8 cellular contexts compared by ENCODE assay signal in the genomic region with DNA sequence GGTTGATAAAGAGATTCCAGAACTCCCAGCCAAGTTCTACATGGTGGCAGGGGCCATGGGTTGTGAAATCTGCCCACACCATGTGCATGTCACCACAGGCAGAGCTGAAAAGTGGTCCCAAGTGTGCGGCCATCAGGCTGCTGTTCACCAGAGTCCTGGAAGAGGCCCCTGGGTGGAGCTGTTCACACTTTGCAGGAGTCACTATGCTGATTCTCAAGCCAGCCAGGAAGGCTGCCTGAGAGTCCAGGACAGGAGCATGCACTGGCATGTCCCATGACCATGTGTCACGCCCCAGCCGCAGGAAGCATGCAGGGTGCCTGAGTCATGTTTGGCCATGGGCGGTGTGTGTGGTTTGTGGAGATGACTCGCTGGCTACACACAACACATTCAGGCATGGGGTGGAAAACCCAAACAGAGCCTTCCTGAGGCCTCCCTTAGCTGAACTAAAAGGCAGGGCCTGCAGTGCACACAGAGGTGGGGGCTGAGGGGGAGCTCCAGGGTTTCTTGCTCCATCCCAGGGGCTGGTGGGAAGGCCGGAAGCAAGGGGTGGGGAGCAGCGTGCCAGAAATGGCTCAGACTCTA. TPM values are rescaled to one million over a fixed set of nuclear protein-coding genes. Genes with fewer than 3 reads are reported as not detected.
A peak's percentile ranks its signal among the peaks of the same experiment; 100 is the strongest.
DNase-seq lines count a peak whose midpoint lies in the region; ATAC-seq and TF ChIP-seq lines count a peak whose summit lies in the region.

No MANE protein-coding gene starts in this region.

- H3K9me3 Mint-ChIP-seq in chondrocyte (ENCODE audit: low read depth), result no peaks in the 10 kb centered on the region

- H3K4me3 ChIP-seq in BE2C (ENCODE audit: low read depth, low read length) (no peak overlapping the region), mesodermal cell (ENCODE audit: extremely low read depth, insufficient read depth, low read length, poor library complexity, severe bottlenecking) (no peak overlapping the region)

- H3K27ac Mint-ChIP-seq in chondrocyte (ENCODE audit: unreplicated experiment), result peak overlapping the region; percentile 99

- TF ChIP-seq CTCF in BE2C (IDR thresholded peaks at IDR 0.05; ENCODE audit: low read depth, low read length) (0 out of 2 replicates have a peak, but pooled peaks have one; percentile 9), chondrocyte (IDR thresholded peaks at IDR 0.05) (peak; percentile 75)

- peaks cover 56% of the 10 kb centered on the region for H3K4me1 Mint-ChIP-seq in chondrocyte (ENCODE audit: low read depth)

- H3K4me1 ChIP-seq in BE2C (no peaks in the 10 kb centered on the region), mesodermal cell (ENCODE audit: control insufficient read depth, insufficient read depth, low read length, poor library complexity, severe bottlenecking) (peaks cover 42% of the 10 kb centered on the region)

- peak overlapping the region; percentile 66 for H3K27ac ChIP-seq in mesodermal cell (ENCODE audit: low read depth, low read length, severe bottlenecking)

- H3K36me3 Mint-ChIP-seq in chondrocyte (ENCODE audit: low read depth), result peaks cover 1% of the 10 kb centered on the region

- H3K36me3 ChIP-seq in BE2C, result no peaks in the 10 kb centered on the region
- peaks cover 2% of the 10 kb centered on the region for H3K36me3 ChIP-seq in mesodermal cell (ENCODE audit: control insufficient read depth, insufficient read depth, low read length)

- H3K9me3 ChIP-seq in BE2C (no peaks in the 10 kb centered on the region), mesodermal cell (ENCODE audit: control insufficient read depth, low read length) (no peaks in the 10 kb centered on the region)

- no peaks in the 10 kb centered on the region for H3K27me3 ChIP-seq in BE2C

- ATAC-seq in GM21360 (IDR thresholded peaks at IDR 0.05; ENCODE audit: unreplicated experiment), result peak; percentile 66

- H3K27me3 Mint-ChIP-seq in chondrocyte (ENCODE audit: low read depth), result no peaks in the 10 kb centered on the region

- peak; percentile 31 for DNase-seq in BE2C
- DNase-seq in LHCN-M2 (ENCODE audit: low read depth), result peak; percentile 100
- DNase-seq in activated CD4-positive, alpha-beta T cell treated with anti-CD3 and anti-CD28 coated beads for 4 hours, result peak; percentile 61 to 78
- peak; percentile 98 for DNase-seq in chondrocyte (ENCODE audit: low spot score)
- peak; percentile 90 for DNase-seq in stimulated activated CD8-positive, alpha-beta memory T cell treated with anti-CD3 and anti-CD28 coated beads, Interleukin-4, amount 100 ng/mL, for 48 hours
- DNase-seq in DMS79 (lab: John Stamatoyannopoulos, UW), result no peak

- no peak overlapping the region for H3K4me3 Mint-ChIP-seq in chondrocyte (ENCODE audit: unreplicated experiment)

- WGBS in mesodermal cell (ENCODE audit: insufficient coverage in 2 of 2), 2 experiments, result 84 to 92% methylated on average over 3 to 5 of the region's 7 CpGs

RNA-seq across cellular contexts. Expression of gene ABCB9, which starts 19.5 kb away (rescaled TPM):
- 23.6 TPM for polyA plus RNA-seq in BE2C (2012; ENCODE audit: insufficient read depth, insufficient read length, low read depth)
- 4.6 and 7.8 TPM in 2 replicates for total RNA-seq in LHCN-M2 (2014; rRNA removed)
- 4.2 TPM for polyA plus RNA-seq in LHCN-M2 (2012)
- total RNA-seq in chondrocyte, result 12.9 to 21.6 TPM (median 14.2 TPM) in 3 replicates
- polyA plus RNA-seq in mesodermal cell (2013, experiment 1 of 2), result 4.4 TPM
- 2.2 TPM for polyA plus RNA-seq in mesodermal cell (2013, experiment 2 of 2)

RNA-seq across cellular contexts. Expression of gene OGFOD2, which starts 28.3 kb away (rescaled TPM):
- polyA plus RNA-seq in BE2C (2012; ENCODE audit: insufficient read depth, insufficient read length, low read depth), result 71.8 TPM
- total RNA-seq in LHCN-M2 (2014; rRNA removed) (14.8 and 21.4 TPM in 2 replicates), chondrocyte (12.0 to 13.7 TPM (median 13.5 TPM) in 3 replicates)
- 9.3 TPM for polyA plus RNA-seq in LHCN-M2 (2012)
- polyA plus RNA-seq in mesodermal cell (2013, experiment 1 of 2), result 7.4 TPM
- 9.9 TPM for polyA plus RNA-seq in mesodermal cell (2013, experiment 2 of 2)

RNA-seq across cellular contexts. Expression of gene ARL6IP4, which starts 33.7 kb away (rescaled TPM):
- 558 TPM for polyA plus RNA-seq in BE2C (2012; ENCODE audit: insufficient read depth, insufficient read length, low read depth)
- 238 and 272 TPM in 2 replicates for total RNA-seq in LHCN-M2 (2014; rRNA removed)
- polyA plus RNA-seq in LHCN-M2 (2012), result 257 TPM
- 145 to 165 TPM (median 146 TPM) in 3 replicates for total RNA-seq in chondrocyte
- 219 TPM for polyA plus RNA-seq in mesodermal cell (2013, experiment 1 of 2)
- polyA plus RNA-seq in mesodermal cell (2013, experiment 2 of 2), result 205 TPM

RNA-seq across cellular contexts. Expression of gene VPS37B, which starts 50.9 kb away (rescaled TPM):
- 34.9 TPM for polyA plus RNA-seq in BE2C (2012; ENCODE audit: insufficient read depth, insufficient read length, low read depth)
- 62.8 and 66.0 TPM in 2 replicates for total RNA-seq in LHCN-M2 (2014; rRNA removed)
- 28.6 TPM for polyA plus RNA-seq in LHCN-M2 (2012)
- 17.4 to 25.3 TPM (median 24.4 TPM) in 3 replicates for total RNA-seq in chondrocyte
- 24.2 TPM for polyA plus RNA-seq in mesodermal cell (2013, experiment 1 of 2)
- polyA plus RNA-seq in mesodermal cell (2013, experiment 2 of 2), result 18.4 TPM
